In genomic region chr1:169546087-169546995, GRCh38 we compare ENCODE assay signal across 8 cellular contexts. TPM values are rescaled to one million over a fixed set of nuclear protein-coding genes. Genes with fewer than 3 reads are reported as not detected.
DNase-seq lines count a peak whose midpoint lies in the region; ATAC-seq and TF ChIP-seq lines count a peak whose summit lies in the region.

No MANE protein-coding gene starts in this region.

- no peak overlapping the region for H3K9ac ChIP-seq in GM23248

- no peaks in the 10 kb centered on the region for H3K9me2 ChIP-seq in GM23248 (ENCODE audit: insufficient read depth)

- no peaks in the 10 kb centered on the region for H3F3A ChIP-seq in GM23248 (ENCODE audit: insufficient read depth)

- peak overlapping the region; percentile 14 for H2AFZ ChIP-seq in GM23248

- peak; percentile 84 for ATAC-seq in body of pancreas
- ATAC-seq in GM19328 (IDR thresholded peaks at IDR 0.05; ENCODE audit: unreplicated experiment): no peak

- no peak overlapping the region for H3K27ac ChIP-seq in GM23248
- no peak overlapping the region for H3K27ac ChIP-seq in body of pancreas
- H3K27ac ChIP-seq in spleen: no peak overlapping the region

- peak; percentile 69 to 92 (median 85) for TF ChIP-seq CTCF in body of pancreas (IDR thresholded peaks at IDR 0.05)
- peak; percentile 42 to 90 (median 71) for TF ChIP-seq CTCF in spleen (IDR thresholded peaks at IDR 0.05 in 8 of 11, conservative IDR thresholded peaks at IDR 0.05 in 3 of 11)

- H3K36me3 ChIP-seq in GM23248 (ENCODE audit: low read depth) (no peaks in the 10 kb centered on the region), body of pancreas (replicated peaks in 1 of 2; ENCODE audit: insufficient read depth in 1 of 2, low read depth in 2 of 2) (no peaks in the 10 kb centered on the region), spleen (peaks cover 0 to 54% (median 0%) of the 10 kb centered on the region in 6 donors)

- intact Hi-C loops in body of pancreas (cut with DNase I) (no loop called here), spleen (cut with DNase I; ENCODE audit: low total_unique reads) (loop anchor here (5.0 kb wide), 2 partner anchors 79 to 261 kb away; no protein-coding TSS in a partner anchor)

- H3K9me3 ChIP-seq in GM23248 (ENCODE audit: low read depth): no peaks in the 10 kb centered on the region
- no peaks in the 10 kb centered on the region for H3K9me3 ChIP-seq in body of pancreas
- no peaks in the 10 kb centered on the region for H3K9me3 ChIP-seq in spleen

- TF ChIP-seq POLR2A in body of pancreas (IDR thresholded peaks at IDR 0.05) (no peak), spleen (IDR thresholded peaks at IDR 0.05) (no peak)

- H3K4me2 ChIP-seq in GM23248 (ENCODE audit: unreplicated experiment): no peak overlapping the region

- no peaks in the 10 kb centered on the region for H3K79me2 ChIP-seq in GM23248 (ENCODE audit: insufficient read depth)

- DNase-seq in DMS114 treated with DMSO at 0.1 percent for 48 hours (lab: John Stamatoyannopoulos, UW; ENCODE audit: unreplicated experiment): peak; percentile 31
- DNase-seq in GM23248: peak; percentile 83
- peak; percentile 88 for DNase-seq in NAMALWA (ENCODE audit: low spot score)
- DNase-seq in SKM-1 treated with dmso at 0.1 percent for 144 hours (lab: John Stamatoyannopoulos, UW; ENCODE audit: unreplicated experiment): peak; percentile 72
- DNase-seq in body of pancreas: peak; percentile 56 to 78 (median 68)
- DNase-seq in iPS-NIHi11 (ENCODE audit: low spot score): peak; percentile 35
- DNase-seq in spleen: no peak

- H4K20me1 ChIP-seq in GM23248 (ENCODE audit: insufficient read depth): no peaks in the 10 kb centered on the region

- H3K4me1 ChIP-seq in GM23248 (ENCODE audit: insufficient read depth) (no peaks in the 10 kb centered on the region), body of pancreas (no peaks in the 10 kb centered on the region), spleen (no peaks in the 10 kb centered on the region)

- in situ Hi-C loops in GM23248 (cut with MboI): no loop called here

- H3K4me3 ChIP-seq in GM23248: no peak overlapping the region
- H3K4me3 ChIP-seq in body of pancreas: no peak overlapping the region
- H3K4me3 ChIP-seq in spleen: no peak overlapping the region

- 38 to 39% methylated on average over 15 of the region's 15 CpGs for WGBS in GM23248 (ENCODE audit: low coverage in 1 of 2, low lambda C conversion rate in 2 of 2, missing lambda C conversion rate in 2 of 2), 2 experiments
- 43 to 48% methylated on average over 15 of the region's 15 CpGs for WGBS in body of pancreas, 2 donors
- 48 to 63% (median 62%) methylated on average over 15 of the region's 15 CpGs for WGBS in spleen, 5 donors

- H3K27me3 ChIP-seq in GM23248 (replicated peaks; ENCODE audit: insufficient read depth): no peaks in the 10 kb centered on the region
- no peaks in the 10 kb centered on the region for H3K27me3 ChIP-seq in body of pancreas
- no peaks in the 10 kb centered on the region for H3K27me3 ChIP-seq in spleen (replicated peaks in 1 of 7)

RNA-seq across cellular contexts. Expression of gene F5, which starts 39.9 kb away (rescaled TPM):
- not detected in 2 replicates for total RNA-seq in GM23248 (2014; rRNA removed; shearing (Covaris generic))
- polyA plus RNA-seq in GM23248 (2016; fragmentation: Nextera tagmentation; extraction: Ambion mirVana) (not detected in 2 replicates), spleen (1 to 10 TPM; 1.7 to 2.3 (median 2.3) TPM)
- total RNA-seq in body of pancreas (1 to 10 TPM in 1 of 2 donors, under 1 TPM in 1; 0.33 to 4.2 TPM), spleen (10 to 100 TPM in 2 of 7 donors, 1 to 10 TPM in 5; 5.1 to 34.5 (median 7.7) TPM)
